13 cellular contexts compared by ENCODE assay signal in the genomic region with DNA sequence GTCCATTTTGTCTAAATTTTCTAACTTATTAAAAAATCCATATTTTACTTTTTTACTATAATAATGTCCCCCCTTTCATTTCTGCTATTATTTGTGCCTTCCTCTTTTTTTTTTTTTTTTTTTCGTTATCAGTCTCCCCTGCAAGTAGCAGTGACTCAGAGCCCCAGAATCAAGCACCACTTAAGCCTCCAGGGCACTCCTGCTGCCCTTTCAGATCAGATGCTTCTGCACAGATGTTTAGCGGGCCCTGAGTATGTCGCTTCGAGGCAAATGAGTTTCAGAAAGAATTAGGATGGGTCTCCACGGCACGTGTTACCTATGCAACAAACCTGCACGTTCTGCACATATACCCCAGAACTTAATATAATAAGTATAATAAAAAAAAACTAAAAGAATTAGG. TPM values are rescaled to one million over a fixed set of nuclear protein-coding genes. Genes with fewer than 3 reads are reported as not detected.
DNase-seq lines count a peak whose midpoint lies in the region; ATAC-seq, FAIRE-seq and TF ChIP-seq lines count a peak whose summit lies in the region.
"Had no signal": no experiment of that assay in that cellular context is flagged by ENCODE, and none has a peak within 500 bp of the region (broad histone marks: within the 10 kb centered on the region; RNA-seq: fewer than 3 reads in every experiment).

No MANE protein-coding gene starts in this region.

- no peak overlapping the region for H3K9ac ChIP-seq in kidney (ENCODE audit: low read length in 2 of 2)

- intact Hi-C loops in kidney (cut with DNase I) = no loop called here

- no peaks in the 10 kb centered on the region for H3K36me3 ChIP-seq in BE2C
- no peaks in the 10 kb centered on the region for H3K36me3 ChIP-seq in brain microvascular endothelial cell (replicated peaks)
- H3K36me3 ChIP-seq in kidney (ENCODE audit: control insufficient read depth in 1 of 2, insufficient read depth in 2 of 2, low read length in 2 of 2) = no peaks in the 10 kb centered on the region
- H3K36me3 ChIP-seq: upper lobe of left lung had no signal

- H3K27me3 Mint-ChIP-seq in immature natural killer cell (ENCODE audit: low read depth in 3 of 3) = peaks cover 0 to 2% (median 1%) of the 10 kb centered on the region in 3 donors

- H3K9me3 ChIP-seq in BE2C = no peaks in the 10 kb centered on the region
- H3K9me3 ChIP-seq in kidney (ENCODE audit: control insufficient read depth in 1 of 2, low read length in 2 of 2) = no peaks in the 10 kb centered on the region
- H3K9me3 ChIP-seq: SJSA1, upper lobe of left lung had no signal

- in situ Hi-C loops in brain microvascular endothelial cell (cut with HindIII; ENCODE audit: low pct_ligation_motif_present, low sequenced_read_pairs) = no loop called here

- no peaks in the 10 kb centered on the region for H3K36me3 Mint-ChIP-seq in immature natural killer cell

- H3K4me1 Mint-ChIP-seq in immature natural killer cell = peaks cover 20 to 21% of the 10 kb centered on the region in 2 donors

- no peak overlapping the region for H3K4me3 Mint-ChIP-seq in immature natural killer cell
- H3K4me3 Mint-ChIP-seq: CD4-positive, CD25-positive, alpha-beta regulatory T cell had no signal

- no peak for TF ChIP-seq CTCF in BE2C (IDR thresholded peaks at IDR 0.05; ENCODE audit: low read depth, low read length)
- TF ChIP-seq CTCF in NB4 (IDR thresholded peaks at IDR 0.05; ENCODE audit: low read depth, low read length) = no peak
- TF ChIP-seq CTCF in brain microvascular endothelial cell (IDR thresholded peaks at IDR 0.05; ENCODE audit: low read depth, low read length, missing control alignments) = no peak
- TF ChIP-seq CTCF in kidney (IDR thresholded peaks at IDR 0.05; ENCODE audit: borderline replicate concordance, extremely low read depth, insufficient read depth) = no peak

- H3K4me3 ChIP-seq in BE2C (ENCODE audit: low read depth, low read length) (no peak overlapping the region), NB4 (ENCODE audit: low read depth, low read length) (no peak overlapping the region), brain microvascular endothelial cell (ENCODE audit: low read depth, low read length) (no peak overlapping the region), kidney (ENCODE audit: low read length in 2 of 2) (no peak overlapping the region)
- H3K4me3 ChIP-seq: SJSA1, upper lobe of left lung had no signal

- FAIRE-seq in kidney (lab: Jason Lieb, UNC) = no peak

- H3K27ac ChIP-seq in brain microvascular endothelial cell (no peak overlapping the region), kidney (ENCODE audit: low read depth in 2 of 2, low read length in 2 of 2) (no peak overlapping the region)
- H3K27ac ChIP-seq: SJSA1, upper lobe of left lung had no signal

- peak; percentile 43 for ATAC-seq in GM18861 (IDR thresholded peaks at IDR 0.05; ENCODE audit: unreplicated experiment)

- H3K9me3 Mint-ChIP-seq in immature natural killer cell = no peaks in the 10 kb centered on the region
- H3K9me3 Mint-ChIP-seq: CD4-positive, CD25-positive, alpha-beta regulatory T cell had no signal

- DNase-seq in BE2C = peak; percentile 48
- peak; percentile 55 for DNase-seq in NB4 (ENCODE audit: low read depth)
- peak; percentile 9 for DNase-seq in brain microvascular endothelial cell
- DNase-seq in retina = no peak
- no peak for DNase-seq in HT-29 (ENCODE audit: low spot score)
- no peak for DNase-seq in immature natural killer cell
- no peak for DNase-seq in kidney
- DNase-seq: activated T-cell treated with anti-CD3 and anti-CD28 coated beads for 4 hours; CD4-positive, CD25-positive, alpha-beta regulatory T cell; Kasumi-1 had no signal

- no peak for TF ChIP-seq POLR2A in NB4 (IDR thresholded peaks at IDR 0.05; ENCODE audit: extremely low read depth, insufficient read length)

- H3K4me1 ChIP-seq in BE2C (no peaks in the 10 kb centered on the region), kidney (ENCODE audit: control insufficient read depth in 1 of 2, insufficient read depth in 1 of 2, low read depth in 1 of 2, low read length in 2 of 2) (peaks cover 0 to 3% of the 10 kb centered on the region in 2 donors)
- H3K4me1 ChIP-seq: SJSA1 had no signal

- H3K27ac Mint-ChIP-seq in immature natural killer cell = peak overlapping the region in 1 of 6 donors; percentile 18
- H3K27ac Mint-ChIP-seq: CD4-positive, CD25-positive, alpha-beta regulatory T cell had no signal

- H3K27me3 ChIP-seq in BE2C (no peaks in the 10 kb centered on the region; the same call in 1 of the 2 replicates), brain microvascular endothelial cell (replicated peaks) (no peaks in the 10 kb centered on the region)
- H3K27me3 ChIP-seq: SJSA1, upper lobe of left lung had no signal

RNA-seq across cellular contexts. Expression of gene MED7, which starts 11.7 kb away (rescaled TPM):
- polyA plus RNA-seq in BE2C (2012; ENCODE audit: insufficient read depth, insufficient read length, low read depth) = 7.1 TPM
- 3.6 and 4.5 TPM in 2 replicates for total RNA-seq in HT-29 (2014; rRNA removed; shearing (Covaris generic))
- polyA plus RNA-seq in immature natural killer cell = 10 to 100 TPM; 14.6 to 17.9 (median 16.7) TPM
- total RNA-seq in kidney = 18.2 TPM
- 28.6 TPM for polyA plus RNA-seq in kidney (ENCODE audit: insufficient read depth, low read depth, low replicate concordance)

RNA-seq across cellular contexts. Expression of gene HAVCR2, which starts 22.1 kb away (rescaled TPM):
- polyA plus RNA-seq in BE2C (2012; ENCODE audit: insufficient read depth, insufficient read length, low read depth) = 5.4 TPM
- not detected in 2 replicates for total RNA-seq in HT-29 (2014; rRNA removed; shearing (Covaris generic))
- polyA plus RNA-seq in immature natural killer cell (100 to 1,000 TPM; 101 to 167 (median 130) TPM), kidney (ENCODE audit: insufficient read depth, low read depth, low replicate concordance) (17.5 TPM)
- total RNA-seq in kidney = 14.6 TPM

RNA-seq across cellular contexts. Expression of gene GARIN3, which starts 35.1 kb away (rescaled TPM):
- not detected for polyA plus RNA-seq in BE2C (2012; ENCODE audit: insufficient read depth, insufficient read length, low read depth)
- not detected in 2 replicates for total RNA-seq in HT-29 (2014; rRNA removed; shearing (Covaris generic))
- not detected for polyA plus RNA-seq in immature natural killer cell
- not detected for total RNA-seq in kidney
- polyA plus RNA-seq in kidney (ENCODE audit: insufficient read depth, low read depth, low replicate concordance) = not detected
- total RNA-seq: CD4-positive, CD25-positive, alpha-beta regulatory T cell; SJSA1; upper lobe of left lung had no signal
- polyA plus RNA-seq: CD4-positive, CD25-positive, alpha-beta regulatory T cell had no signal

RNA-seq across cellular contexts. Expression of gene ITK, which starts 49.7 kb away (rescaled TPM):
- polyA plus RNA-seq in BE2C (2012; ENCODE audit: insufficient read depth, insufficient read length, low read depth) = not detected
- total RNA-seq in HT-29 (2014; rRNA removed; shearing (Covaris generic)) = not detected in 2 replicates
- polyA plus RNA-seq in immature natural killer cell (10 to 100 TPM; 38.5 to 71.9 (median 54.6) TPM), kidney (ENCODE audit: insufficient read depth, low read depth, low replicate concordance) (0.11 TPM)
- total RNA-seq in kidney = 14.0 TPM
- total RNA-seq: SJSA1 had no signal

Comparison
In these comparisons a context has a peak if more than half of its experiments do, and no peak if none do; other contexts are left out.
1. DNase-seq: peak in BE2C (single experiment), NB4 (single experiment) and brain microvascular endothelial cell (single experiment); none in retina (single experiment), HT-29 (single experiment), immature natural killer cell (0 of 3) and kidney (single experiment).
2. RNA of gene HAVCR2, which starts 22.1 kb away (total RNA-seq): 14.6 TPM in kidney (single experiment); not detected in HT-29; every median in the first group is over 10 times any median in the second.